ENCODE assay signal across 23 cellular contexts in genomic region chr15:90153658-90154057, GRCh38. TPM values are rescaled to one million over a fixed set of nuclear protein-coding genes. Genes with fewer than 3 reads are reported as not detected.
DNase-seq lines count a peak whose midpoint lies in the region; ATAC-seq, FAIRE-seq and TF ChIP-seq lines count a peak whose summit lies in the region.
"Had no signal": no experiment of that assay in that cellular context is flagged by ENCODE, and none has a peak within 500 bp of the region (broad histone marks: within the 10 kb centered on the region; RNA-seq: fewer than 3 reads in every experiment).

No MANE protein-coding gene starts in this region.

- H2AFZ ChIP-seq in K562 (ENCODE audit: low read depth, low read length) (0 out of 2 replicates have a peak overlapping the region, but pooled peaks have one; percentile 14), hepatocyte (no peak overlapping the region)
- H2AFZ ChIP-seq: PC-9 had no signal

- H3K4me1 ChIP-seq in K562 (replicated peaks in 1 of 2; ENCODE audit: control insufficient read depth in 2 of 2, insufficient read depth in 2 of 2, low read length in 2 of 2), result peaks cover 16 to 32% of the 10 kb centered on the region in 2 experiments
- H3K4me1 ChIP-seq in hepatocyte (ENCODE audit: insufficient read depth), result peaks cover 44% of the 10 kb centered on the region
- peaks cover 0 to 51% (median 32%) of the 10 kb centered on the region in 4 donors for H3K4me1 ChIP-seq in sigmoid colon
- peaks cover 7 to 14% of the 10 kb centered on the region in 2 donors for H3K4me1 ChIP-seq in gastrocnemius medialis

- 68% methylated on average over 6 of the region's 6 CpGs for WGBS in K562 (ENCODE audit: insufficient coverage, low coverage, missing lambda C conversion rate)
- WGBS in hepatocyte (ENCODE audit: low lambda C conversion rate, missing lambda C conversion rate), result 78% methylated on average over 6 of the region's 6 CpGs
- 92 to 94% methylated on average over 6 of the region's 6 CpGs for WGBS in sigmoid colon, 2 donors

- H3K9me3 ChIP-seq in K562 (replicated peaks; ENCODE audit: control insufficient read depth, insufficient read depth, low read depth, low read length) (no peaks in the 10 kb centered on the region), hepatocyte (ENCODE audit: low read depth) (no peaks in the 10 kb centered on the region), sigmoid colon (no peaks in the 10 kb centered on the region), gastrocnemius medialis (no peaks in the 10 kb centered on the region)
- H3K9me3 ChIP-seq: BLaER1 treated with 17β-estradiol and CSF1 and Interleukin-3, amounts not matched to agents 10 nM and 100 nM had no signal

- H3K9me2 ChIP-seq in hepatocyte (replicated peaks; ENCODE audit: insufficient read depth), result no peaks in the 10 kb centered on the region

- POLR2A ChIA-PET in K562 (lab: Yijun Ruan, JAX), result interaction anchor here (0.8 kb wide), 1 partner anchor 79 kb away, joined by 3 read pairs; the partner anchor contains the start of gene CIB1

- BruUV-seq in K562 (replicated peaks; lab: Mats Ljungman, UMichigan), result no TSS peak

- H3K9me1 ChIP-seq in K562 (ENCODE audit: control insufficient read depth, insufficient read depth, low read length), result no peaks in the 10 kb centered on the region

- ATAC-seq in K562 (no peak), gastrocnemius medialis (no peak), Right ventricle myocardium superior (ENCODE audit: poor library complexity) (no peak)

- no peak for TF ChIP-seq CTCF in K562 (IDR thresholded peaks at IDR 0.05 in 2 of 3, conservative IDR thresholded peaks at IDR 0.05 in 1 of 3; ENCODE audit: insufficient read depth in 2 of 3, low read depth in 1 of 3, low read length in 3 of 3)
- TF ChIP-seq CTCF in hepatocyte (IDR thresholded peaks at IDR 0.05; ENCODE audit: poor library complexity), result no peak
- no peak for TF ChIP-seq CTCF in sigmoid colon (IDR thresholded peaks at IDR 0.05)
- no peak for TF ChIP-seq CTCF in gastrocnemius medialis (IDR thresholded peaks at IDR 0.05 in 4 of 5, conservative IDR thresholded peaks at IDR 0.05 in 1 of 5)

- H3K27me3 ChIP-seq in K562 (ENCODE audit: control insufficient read depth in 2 of 2, insufficient read depth in 2 of 2, low read length in 2 of 2), result no peaks in the 10 kb centered on the region
- H3K27me3 ChIP-seq in hepatocyte, result no peaks in the 10 kb centered on the region
- no peaks in the 10 kb centered on the region for H3K27me3 ChIP-seq in sigmoid colon
- H3K27me3 ChIP-seq in gastrocnemius medialis, result no peaks in the 10 kb centered on the region
- H3K27me3 ChIP-seq: BLaER1 treated with 17β-estradiol and CSF1 and Interleukin-3, amounts not matched to agents 10 nM and 100 nM had no signal

- H3K4me2 ChIP-seq in K562 (ENCODE audit: insufficient read depth, low read length) (no peak overlapping the region), hepatocyte (no peak overlapping the region)
- H3K4me2 ChIP-seq: PC-9 had no signal

- H3K79me2 ChIP-seq in K562 (ENCODE audit: control insufficient read depth, insufficient read depth, low read length) (no peaks in the 10 kb centered on the region), hepatocyte (no peaks in the 10 kb centered on the region)

- H4K20me1 ChIP-seq in K562 (replicated peaks; ENCODE audit: control insufficient read depth, insufficient read depth, low read length) (no peaks in the 10 kb centered on the region), hepatocyte (ENCODE audit: insufficient read depth, poor library complexity, severe bottlenecking) (no peaks in the 10 kb centered on the region)
- H4K20me1 ChIP-seq: BLaER1 treated with 17β-estradiol and CSF1 and Interleukin-3, amounts not matched to agents 10 nM and 100 nM had no signal

- intact Hi-C loops in K562 (cut with micrococcal nuclease) (no loop called here), sigmoid colon (cut with DNase I) (loop anchor here (5.0 kb wide), 1 partner anchor 51 kb away; the partner anchor contains the start of gene IDH2), gastrocnemius medialis (cut with DNase I; ENCODE audit: low total_unique reads) (no loop called here), Right ventricle myocardium superior (cut with DNase I) (no loop called here)

- TF ChIP-seq RAD21 in K562 (CRISPR knock-in tag; conservative IDR thresholded peaks at IDR 0.05 in 1 of 2, IDR thresholded peaks at IDR 0.05 in 1 of 2), result no peak

- no peak overlapping the region for H3K4me3 ChIP-seq in K562
- H3K4me3 ChIP-seq in hepatocyte, result no peak overlapping the region
- H3K4me3 ChIP-seq in sigmoid colon, result no peak overlapping the region
- no peak overlapping the region for H3K4me3 ChIP-seq in gastrocnemius medialis
- H3K4me3 ChIP-seq: BLaER1 treated with 17β-estradiol and CSF1 and Interleukin-3, amounts not matched to agents 10 nM and 100 nM; PC-9 had no signal

- CTCF ChIA-PET in K562 (lab: Yijun Ruan, JAX; ENCODE audit: low intra/inter-chr PET ratio), result interaction anchor here (0.5 kb wide), 1 partner anchor 1111 kb away, joined by 3 read pairs; no protein-coding TSS in a partner anchor

- no peak for FAIRE-seq in K562 (lab: Jason Lieb, UNC)
- no peak for FAIRE-seq in GM12891 (lab: Jason Lieb, UNC)
- FAIRE-seq: A204.1, G401.6 had no signal

- TF ChIP-seq EP300 in K562 (IDR thresholded peaks at IDR 0.05; ENCODE audit: low read length) (no peak), sigmoid colon (IDR thresholded peaks at IDR 0.05) (no peak)

- H3K36me3 ChIP-seq in K562 (ENCODE audit: control insufficient read depth, insufficient read depth, low read length) (no peaks in the 10 kb centered on the region), hepatocyte (replicated peaks; ENCODE audit: insufficient read depth, low read depth) (no peaks in the 10 kb centered on the region), sigmoid colon (no peaks in the 10 kb centered on the region), gastrocnemius medialis (no peaks in the 10 kb centered on the region)
- H3K36me3 ChIP-seq: BLaER1 treated with 17β-estradiol and CSF1 and Interleukin-3, amounts not matched to agents 10 nM and 100 nM had no signal

- DNase-seq in G401 (ENCODE audit: low spot score) (peak; percentile 21), K562 (ENCODE audit: extremely low read depth in 1 of 4, low spot score in 3 of 4) (no peak), hepatocyte (ENCODE audit: low spot score) (no peak), sigmoid colon (no peak), gastrocnemius medialis (no peak), Right ventricle myocardium superior (no peak), GM12891 (ENCODE audit: insufficient read length, low spot score) (no peak)
- DNase-seq: AML-193; CD4-positive, alpha-beta T cell; COR-L47; DMS53; H7; KG1; MM.1S; NCI-H2029 treated with DMSO at 0.1 percent for 48 hours; NCI-H446 treated with DMSO at 0.1 percent for 48 hours; NCI-H526 treated with DMSO at 0.1 percent for 48 hours; PC-9; RPMI8226; SHP77 treated with DMSO at 0.1 percent for 48 hours had no signal

- TF ChIP-seq POLR2A in K562 (conservative IDR thresholded peaks at IDR 0.05), result no peak
- no peak for TF ChIP-seq POLR2A in sigmoid colon (IDR thresholded peaks at IDR 0.05)
- no peak for TF ChIP-seq POLR2A in gastrocnemius medialis (IDR thresholded peaks at IDR 0.05)
- TF ChIP-seq POLR2A in GM12891 (IDR thresholded peaks at IDR 0.05; ENCODE audit: low read depth, low read length), result no peak

- in situ Hi-C loops in G401 (cut with HindIII; ENCODE audit: low sequenced_read_pairs) (no loop called here), K562 (cut with MboI) (loop anchor here (5.0 kb wide), 1 partner anchor 114 kb away; the partner anchor contains the start of gene NGRN), gastrocnemius medialis (cut with MboI; ENCODE audit: low sequenced_read_pairs in 4 of 4) (no loop called here)

- H3K9ac ChIP-seq in K562 (ENCODE audit: insufficient read depth in 1 of 2, low read depth in 2 of 2, low read length in 2 of 2), result no peak overlapping the region
- H3K9ac ChIP-seq: BLaER1 treated with 17β-estradiol and CSF1 and Interleukin-3, amounts not matched to agents 10 nM and 100 nM had no signal

- H3K27ac ChIP-seq in K562 (ENCODE audit: extremely low read depth, low read depth, low read length) (no peak overlapping the region), hepatocyte (peak overlapping the region; percentile 63), sigmoid colon (peak overlapping the region in 3 of 4 donors; percentile 17 to 72 (median 69)), gastrocnemius medialis (no peak overlapping the region)
- H3K27ac ChIP-seq: BLaER1 treated with 17β-estradiol and CSF1 and Interleukin-3, amounts not matched to agents 10 nM and 100 nM; PC-9 had no signal

RNA-seq across cellular contexts. Expression of gene SEMA4B, which starts 47.5 kb away (rescaled TPM):
- 7.1 and 25.4 TPM in 2 replicates for total RNA-seq in G401 (2014; rRNA removed; shearing (Covaris generic))
- total RNA-seq in K562 (2011; cell fraction: chromatin; rRNA removed; ENCODE audit: low replicate concordance), result 229 and 471 TPM in 2 replicates
- total RNA-seq in K562 (2011; cell fraction: nucleolus; rRNA removed), result 275 and 311 TPM in 2 replicates
- total RNA-seq in K562 (2011; cell fraction: nucleoplasm; rRNA removed), result 234 and 268 TPM in 2 replicates
- total RNA-seq in K562 (2014; rRNA removed) (11.0 and 38.7 TPM in 2 replicates), K562 (2014; rRNA removed; fragmentation: Illumina TruSeq; extraction: Trizol) (8.5 and 10.7 TPM in 2 replicates), K562 (2015; rRNA removed; fragmentation: Illumina TruSeq; extraction: Trizol) (16.7 and 17.7 TPM in 2 replicates), K562 (2021) (33.6 and 37.9 TPM in 2 replicates), hepatocyte (19.2 and 27.8 TPM in 2 replicates), sigmoid colon (10 to 100 TPM; 42.0 to 72.4 (median 58.6) TPM), gastrocnemius medialis (10 to 100 TPM in 1 of 4 donors, 1 to 10 TPM in 3; 2.1 to 12.1 (median 6.4) TPM), Right ventricle myocardium superior (24.6 TPM)
- polyA plus RNA-seq in K562 (2011; rRNA removed) (28.8 and 56.9 TPM in 2 replicates), K562 (2014; fragmentation: Illumina TruSeq; extraction: Trizol) (10.9 and 16.9 TPM in 2 replicates), K562 (2014; fragmentation: Nextera tagmentation; extraction: Ambion mirVana) (1 to 10 TPM; 1.3 to 1.5 TPM), K562 (2014; rRNA removed) (24.8 and 27.8 TPM in 2 replicates), hepatocyte (43.5 and 47.9 TPM in 2 replicates), sigmoid colon (10 to 100 TPM; 10.6 to 94.5 (median 11.4) TPM)
- 31.0 and 40.4 TPM in 2 replicates for polyA plus RNA-seq in K562 (2011; cell fraction: cytosol; rRNA removed)
- 155 and 194 TPM in 2 replicates for polyA plus RNA-seq in K562 (2011; cell fraction: nucleus; rRNA removed)
- polyA plus RNA-seq in K562 (2012), result 31.3 and 40.0 TPM in 2 replicates
- polyA minus RNA-seq in K562 (2011; rRNA and poly(A)+ RNA removed), result 41.6 and 47.9 TPM in 2 replicates
- polyA minus RNA-seq in K562 (2011; cell fraction: cytosol; rRNA and poly(A)+ RNA removed), result 59.8 and 102 TPM in 2 replicates
- 62.9 and 86.3 TPM in 2 replicates for polyA minus RNA-seq in K562 (2011; cell fraction: nucleus; rRNA and poly(A)+ RNA removed)
- polyA plus RNA-seq in GM12891 (2012; ENCODE audit: low read depth, missing spikeins), result 8.2 TPM

RNA-seq across cellular contexts. Expression of gene IDH2, which starts 51.4 kb away (rescaled TPM):
- total RNA-seq in G401 (2014; rRNA removed; shearing (Covaris generic)), result 46.2 and 52.9 TPM in 2 replicates
- total RNA-seq in K562 (2011; cell fraction: chromatin; rRNA removed; ENCODE audit: low replicate concordance), result 8.3 and 17.4 TPM in 2 replicates
- total RNA-seq in K562 (2011; cell fraction: nucleolus; rRNA removed), result 17.3 and 17.6 TPM in 2 replicates
- 13.9 and 15.0 TPM in 2 replicates for total RNA-seq in K562 (2011; cell fraction: nucleoplasm; rRNA removed)
- 59.2 and 74.5 TPM in 2 replicates for total RNA-seq in K562 (2014; rRNA removed)
- total RNA-seq in K562 (2014; rRNA removed; fragmentation: Illumina TruSeq; extraction: Trizol), result 34.2 and 41.2 TPM in 2 replicates
- total RNA-seq in K562 (2015; rRNA removed; fragmentation: Illumina TruSeq; extraction: Trizol), result 72.3 and 72.6 TPM in 2 replicates
- 76.7 and 80.4 TPM in 2 replicates for total RNA-seq in K562 (2021)
- polyA plus RNA-seq in K562 (2011; rRNA removed), result 99.9 and 181 TPM in 2 replicates
- 113 and 128 TPM in 2 replicates for polyA plus RNA-seq in K562 (2011; cell fraction: cytosol; rRNA removed)
- polyA plus RNA-seq in K562 (2011; cell fraction: nucleus; rRNA removed), result 68.2 and 102 TPM in 2 replicates
- 68.8 and 135 TPM in 2 replicates for polyA plus RNA-seq in K562 (2012)
- polyA plus RNA-seq in K562 (2014; fragmentation: Illumina TruSeq; extraction: Trizol), result 83.0 and 84.4 TPM in 2 replicates
- polyA plus RNA-seq in K562 (2014; fragmentation: Nextera tagmentation; extraction: Ambion mirVana), result 1 to 10 TPM in 1 of 2 experiments, under 1 TPM in 1; 0.70 to 3.1 TPM
- 51.1 and 52.3 TPM in 2 replicates for polyA plus RNA-seq in K562 (2014; rRNA removed)
- 62.2 and 82.4 TPM in 2 replicates for polyA minus RNA-seq in K562 (2011; rRNA and poly(A)+ RNA removed)
- polyA minus RNA-seq in K562 (2011; cell fraction: cytosol; rRNA and poly(A)+ RNA removed), result 51.4 and 98.5 TPM in 2 replicates
- polyA minus RNA-seq in K562 (2011; cell fraction: nucleus; rRNA and poly(A)+ RNA removed), result 7.0 and 20.3 TPM in 2 replicates
- 157 and 163 TPM in 2 replicates for total RNA-seq in hepatocyte
- polyA plus RNA-seq in hepatocyte, result 310 and 327 TPM in 2 replicates
- 100 to 1,000 TPM in 3 of 4 donors, 10 to 100 TPM in 1; 77.2 to 164 (median 116) TPM for total RNA-seq in sigmoid colon
- polyA plus RNA-seq in sigmoid colon, result 100 to 1,000 TPM in 1 of 3 donors, 10 to 100 TPM in 2; 43.8 to 210 (median 90.2) TPM
- 100 to 1,000 TPM; 349 to 547 (median 423) TPM for total RNA-seq in gastrocnemius medialis
- total RNA-seq in Right ventricle myocardium superior, result 1,067 TPM
- polyA plus RNA-seq in GM12891 (2012; ENCODE audit: low read depth, missing spikeins), result 111 TPM

Comparison
In these comparisons a context has a peak if more than half of its experiments do, and no peak if none do; other contexts are left out.
1. H3K27ac ChIP-seq: peak in hepatocyte (single experiment) and sigmoid colon (3 of 4); none in K562 (single experiment) and gastrocnemius medialis (0 of 4).